11 cellular contexts compared by ENCODE assay signal in the genomic region with DNA sequence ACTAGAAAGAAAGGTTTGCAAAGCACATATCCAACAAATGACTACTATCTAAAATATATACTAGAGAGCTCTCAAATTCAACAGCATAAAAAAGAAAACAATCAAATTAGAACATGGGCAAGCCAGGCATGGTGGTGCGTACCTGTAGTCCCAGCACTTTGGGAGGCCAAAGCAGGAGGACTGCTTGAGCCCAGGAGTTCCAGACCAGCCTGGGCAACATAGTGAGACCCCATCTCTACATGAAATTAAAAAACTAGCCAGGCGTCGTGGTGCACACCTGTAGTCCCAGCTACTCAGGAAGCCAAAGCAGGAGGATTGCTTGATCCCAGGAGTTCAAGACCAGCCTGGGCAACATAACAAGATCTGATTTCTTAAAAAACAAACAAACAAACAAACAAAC. TPM values are rescaled to one million over a fixed set of nuclear protein-coding genes. Genes with fewer than 3 reads are reported as not detected.
A peak's percentile ranks its signal among the peaks of the same experiment; 100 is the strongest.
DNase-seq lines count a peak whose midpoint lies in the region; ATAC-seq and TF ChIP-seq lines count a peak whose summit lies in the region.
"Not testable (repeated sequence)": the region's sequence is repeated elsewhere in the genome, so short reads cannot be mapped to it uniquely, and the experiment has no call there.
"Had no signal": no experiment of that assay in that cellular context is flagged by ENCODE, and none has a peak within 500 bp of the region (broad histone marks: within the 10 kb centered on the region; RNA-seq: fewer than 3 reads in every experiment).

No MANE protein-coding gene starts in this region.

- not testable (repeated sequence) for DNase-seq in HL-60 (ENCODE audit: low read depth in 1 of 2, low spot score in 1 of 2); T-cell; activated CD4-positive, alpha-beta memory T cell treated with anti-CD3 and anti-CD28 coated beads, Interleukin-2, amount 10 ng/mL, durations not matched to agents 7 days and 5 days; activated naive CD4-positive, alpha-beta T cell treated with anti-CD3 and anti-CD28 coated beads, Interleukin-2, amount 10 ng/mL, durations not matched to agents 7 days and 5 days; central memory CD8-positive, alpha-beta T cell (ENCODE audit: low spot score in 2 of 2); memory B cell (ENCODE audit: low spot score in 2 of 2); spleen

- peaks cover 98% of the 10 kb centered on the region for H4K20me1 ChIP-seq in BLaER1

- not testable (repeated sequence) for TF ChIP-seq CTCF in HL-60 (IDR thresholded peaks at IDR 0.05; ENCODE audit: insufficient read depth, low read length); spleen (IDR thresholded peaks at IDR 0.05 in 8 of 11, conservative IDR thresholded peaks at IDR 0.05 in 3 of 11)

- intact Hi-C loops in spleen (cut with DNase I; ENCODE audit: low total_unique reads) = not testable (repeated sequence)

- peak overlapping the region; percentile 35; the same call in 1 of the 2 replicates for H3K4me2 ChIP-seq in BLaER1

- not testable (repeated sequence) for ATAC-seq in T-cell (replicated peaks in 1 of 4); central memory CD8-positive, alpha-beta T cell (replicated peaks; ENCODE audit: extremely low read depth, poor library complexity, severe bottlenecking); memory B cell (ENCODE audit: low read depth)

- H3K9ac ChIP-seq in BLaER1 = not testable (repeated sequence)

- H3K4me3 ChIP-seq in BLaER1; HL-60 (replicated peaks; ENCODE audit: insufficient read depth, low read length): not testable (repeated sequence)
- peak overlapping the region in 1 of 8 donors; percentile 55 for H3K4me3 ChIP-seq in spleen

- H3K4me3 Mint-ChIP-seq in T-cell = peak overlapping the region; percentile 8 to 31 (median 17)
- peak overlapping the region; percentile 46 for H3K4me3 Mint-ChIP-seq in activated CD4-positive, alpha-beta memory T cell treated with anti-CD3 and anti-CD28 coated beads, Interleukin-2, amount 10 ng/mL, durations not matched to agents 7 days and 5 days
- not testable (repeated sequence) for H3K4me3 Mint-ChIP-seq in activated naive CD4-positive, alpha-beta T cell treated with anti-CD3 and anti-CD28 coated beads, Interleukin-2, amount 10 ng/mL, durations not matched to agents 7 days and 5 days
- peak overlapping the region; percentile 68 for H3K4me3 Mint-ChIP-seq in central memory CD8-positive, alpha-beta T cell
- peak overlapping the region; percentile 59 for H3K4me3 Mint-ChIP-seq in memory B cell

- not testable (repeated sequence) for H3K27me3 Mint-ChIP-seq in T-cell; activated CD4-positive, alpha-beta memory T cell treated with anti-CD3 and anti-CD28 coated beads, Interleukin-2, amount 10 ng/mL, durations not matched to agents 7 days and 5 days; activated naive CD4-positive, alpha-beta T cell treated with anti-CD3 and anti-CD28 coated beads, Interleukin-2, amount 10 ng/mL, durations not matched to agents 7 days and 5 days; central memory CD8-positive, alpha-beta T cell; memory B cell

- not testable (repeated sequence) for H3K27me3 ChIP-seq in BLaER1; HL-60 (ENCODE audit: insufficient read depth, poor library complexity, severe bottlenecking); spleen (replicated peaks in 1 of 7)

- H3K36me3 Mint-ChIP-seq in T-cell (peaks cover 14% of the 10 kb centered on the region), memory B cell (peaks cover 10% of the 10 kb centered on the region)
- peaks cover 13% of the 10 kb centered on the region for H3K36me3 Mint-ChIP-seq in activated CD4-positive, alpha-beta memory T cell treated with anti-CD3 and anti-CD28 coated beads, Interleukin-2, amount 10 ng/mL, durations not matched to agents 7 days and 5 days (ENCODE audit: low read depth)
- H3K36me3 Mint-ChIP-seq in activated naive CD4-positive, alpha-beta T cell treated with anti-CD3 and anti-CD28 coated beads, Interleukin-2, amount 10 ng/mL, durations not matched to agents 7 days and 5 days = peaks cover 13% of the 10 kb centered on the region
- H3K36me3 Mint-ChIP-seq in central memory CD8-positive, alpha-beta T cell (ENCODE audit: insufficient read depth) = peaks cover 11% of the 10 kb centered on the region

- H3K4me1 Mint-ChIP-seq in T-cell = peaks cover 56 to 65% (median 62%) of the 10 kb centered on the region in 3 donors
- H3K4me1 Mint-ChIP-seq in activated CD4-positive, alpha-beta memory T cell treated with anti-CD3 and anti-CD28 coated beads, Interleukin-2, amount 10 ng/mL, durations not matched to agents 7 days and 5 days = peaks cover 61% of the 10 kb centered on the region
- H3K4me1 Mint-ChIP-seq in activated naive CD4-positive, alpha-beta T cell treated with anti-CD3 and anti-CD28 coated beads, Interleukin-2, amount 10 ng/mL, durations not matched to agents 7 days and 5 days = peaks cover 44% of the 10 kb centered on the region
- H3K4me1 Mint-ChIP-seq in central memory CD8-positive, alpha-beta T cell = peaks cover 65% of the 10 kb centered on the region
- peaks cover 58% of the 10 kb centered on the region for H3K4me1 Mint-ChIP-seq in memory B cell

- H3K27ac ChIP-seq in BLaER1 = not testable (repeated sequence)
- peak overlapping the region; percentile 81 for H3K27ac ChIP-seq in HL-60 (replicated peaks)
- peak overlapping the region in 7 of 8 donors; percentile 76 to 91 (median 87) for H3K27ac ChIP-seq in spleen

- not testable (repeated sequence) for H3K9me3 Mint-ChIP-seq in T-cell; activated CD4-positive, alpha-beta memory T cell treated with anti-CD3 and anti-CD28 coated beads, Interleukin-2, amount 10 ng/mL, durations not matched to agents 7 days and 5 days; activated naive CD4-positive, alpha-beta T cell treated with anti-CD3 and anti-CD28 coated beads, Interleukin-2, amount 10 ng/mL, durations not matched to agents 7 days and 5 days; central memory CD8-positive, alpha-beta T cell; memory B cell

- POLR2A ChIA-PET in T-cell (lab: Charles Lee) = interaction anchor here in 1 of 2 donors (0.6 kb wide), 1 partner anchor 725 kb away, joined by 9 read pairs; no protein-coding TSS in a partner anchor
- POLR2A ChIA-PET in activated CD4-positive, alpha-beta memory T cell treated with anti-CD3 and anti-CD28 coated beads, Interleukin-2, amount 10 ng/mL, durations not matched to agents 7 days and 5 days (lab: Charles Lee) = interaction anchor here (1.0 to 2.0 kb wide), 8 partner anchors 14 to 338 kb away, joined by 3 to 5 read pairs (median 4); a partner anchor contains a TSS

- H3K9me3 ChIP-seq in BLaER1, spleen: not testable (repeated sequence)

- TF ChIP-seq POLR2A in spleen (IDR thresholded peaks at IDR 0.05) = not testable (repeated sequence)

- H3K4me1 ChIP-seq in BLaER1 = peaks cover 84% of the 10 kb centered on the region
- peaks cover 29 to 100% (median 82%) of the 10 kb centered on the region in 6 donors for H3K4me1 ChIP-seq in spleen

- CTCF ChIA-PET in T-cell (lab: Charles Lee) = not testable (repeated sequence)
- CTCF ChIA-PET in activated CD4-positive, alpha-beta memory T cell treated with anti-CD3 and anti-CD28 coated beads, Interleukin-2, amount 10 ng/mL, durations not matched to agents 7 days and 5 days (lab: Charles Lee) = interaction anchor here (0.8 to 1.0 kb wide), 2 partner anchors 22 to 186 kb away, joined by 3 to 6 read pairs; no protein-coding TSS in a partner anchor
- CTCF ChIA-PET in activated naive CD4-positive, alpha-beta T cell treated with anti-CD3 and anti-CD28 coated beads, Interleukin-2, amount 10 ng/mL, durations not matched to agents 7 days and 5 days (lab: Charles Lee) = interaction anchor here (1.0 kb wide), 1 partner anchor 11 kb away, joined by 3 read pairs; no protein-coding TSS in a partner anchor

- H3K27ac Mint-ChIP-seq in T-cell (peak overlapping the region; percentile 82 to 95), memory B cell (peak overlapping the region; percentile 86)
- H3K27ac Mint-ChIP-seq in activated CD4-positive, alpha-beta memory T cell treated with anti-CD3 and anti-CD28 coated beads, Interleukin-2, amount 10 ng/mL, durations not matched to agents 7 days and 5 days = peak overlapping the region; percentile 92
- peak overlapping the region; percentile 83 for H3K27ac Mint-ChIP-seq in activated naive CD4-positive, alpha-beta T cell treated with anti-CD3 and anti-CD28 coated beads, Interleukin-2, amount 10 ng/mL, durations not matched to agents 7 days and 5 days
- H3K27ac Mint-ChIP-seq in central memory CD8-positive, alpha-beta T cell (ENCODE audit: low read depth) = peak overlapping the region; percentile 94

- H3K36me3 ChIP-seq in BLaER1 = peaks cover 19% of the 10 kb centered on the region
- not testable (repeated sequence) for H3K36me3 ChIP-seq in spleen

- WGBS in spleen, 5 donors = 86 to 96% (median 90%) methylated on average over 3 of the region's 3 CpGs

RNA-seq across cellular contexts. Expression of a gene that starts 22.9 kb away (rescaled TPM):
- total RNA-seq in T-cell (10 to 100 TPM; 42.0 to 60.2 (median 57.7) TPM), spleen (10 to 100 TPM; 28.3 to 81.7 (median 50.3) TPM)
- total RNA-seq in activated CD4-positive, alpha-beta memory T cell treated with anti-CD3 and anti-CD28 coated beads, Interleukin-2, amount 10 ng/mL, durations not matched to agents 7 days and 5 days = 10 to 100 TPM; 39.0 to 42.7 TPM
- 10 to 100 TPM; 17.0 to 29.3 (median 20.0) TPM for polyA plus RNA-seq in spleen

RNA-seq across cellular contexts. Expression of a gene that starts 47.1 kb away (rescaled TPM):
- total RNA-seq in T-cell (not detected), spleen (not detected)
- total RNA-seq in activated CD4-positive, alpha-beta memory T cell treated with anti-CD3 and anti-CD28 coated beads, Interleukin-2, amount 10 ng/mL, durations not matched to agents 7 days and 5 days = not detected
- polyA plus RNA-seq in spleen = under 1 TPM; 0.07 to 0.10 (median 0.08) TPM
- total RNA-seq: LHCN-M2, NCI-H460, Peyer's patch had no signal

RNA-seq across cellular contexts. Expression of a gene that starts 47.3 kb away (rescaled TPM):
- 1 to 10 TPM; 2.3 to 4.6 (median 3.3) TPM for total RNA-seq in T-cell
- 1 to 10 TPM; 2.6 to 3.3 TPM for total RNA-seq in activated CD4-positive, alpha-beta memory T cell treated with anti-CD3 and anti-CD28 coated beads, Interleukin-2, amount 10 ng/mL, durations not matched to agents 7 days and 5 days
- total RNA-seq in spleen = 1 to 10 TPM; 3.1 to 7.5 (median 4.8) TPM
- polyA plus RNA-seq in spleen = 1 to 10 TPM; 2.3 to 4.3 (median 3.8) TPM
